23 cellular contexts compared by ENCODE assay signal in the genomic region with DNA sequence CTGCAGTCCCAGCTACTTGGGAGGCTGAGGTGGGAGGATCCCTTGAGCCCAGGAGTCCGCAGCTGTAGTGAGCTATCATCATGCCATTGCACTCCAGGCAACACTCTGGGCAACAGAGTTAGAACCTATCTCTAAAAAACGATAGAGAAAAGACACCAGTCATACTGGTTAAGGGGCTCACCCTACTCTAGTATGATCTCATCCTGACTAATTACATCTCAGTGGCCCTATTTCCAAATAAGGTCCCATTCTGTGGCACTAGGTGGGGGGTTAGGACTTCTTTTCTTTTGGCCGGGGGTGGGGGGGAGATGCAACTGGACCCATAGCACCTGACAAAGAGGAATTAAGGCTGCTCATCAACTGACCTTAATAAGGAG.
"Had no signal": no experiment of that assay in that cellular context is flagged by ENCODE, and none has a peak within 500 bp of the region (broad histone marks: within the 10 kb centered on the region; RNA-seq: fewer than 3 reads in every experiment).

No MANE protein-coding gene starts in this region.

- H3K36me3 Mint-ChIP-seq: activated CD4-positive, alpha-beta memory T cell treated with anti-CD3 and anti-CD28 coated beads for 36 hours; mesothelial cell of epicardium had no signal

- H3K9me3 ChIP-seq: tibial nerve, vagina had no signal

- H3K27me3 Mint-ChIP-seq: activated CD4-positive, alpha-beta memory T cell treated with anti-CD3 and anti-CD28 coated beads for 36 hours; activated naive CD8-positive, alpha-beta T cell had no signal

- DNase-seq: activated CD4-positive, alpha-beta memory T cell treated with anti-CD3 and anti-CD28 coated beads for 36 hours; activated gamma-delta T cell; activated T-cell treated with anti-CD3 and anti-CD28 coated beads, Interleukin-2, amount 50 U/mL, for 48 hours; amygdala; central memory CD4-positive, alpha-beta T cell; dorsolateral prefrontal cortex; foreskin melanocyte; glutamatergic neuron; hypothalamus; islet precursor cell; stimulated activated naive CD4-positive, alpha-beta T cell; substantia nigra had no signal

- H3K27ac ChIP-seq: dorsolateral prefrontal cortex, epithelial cell of prostate, vagina, VCaP had no signal

- FAIRE-seq: colon had no signal

- H3K27ac Mint-ChIP-seq: activated CD4-positive, alpha-beta memory T cell treated with anti-CD3 and anti-CD28 coated beads for 36 hours; activated naive CD8-positive, alpha-beta T cell; mesothelial cell of epicardium; nephron; T-helper 1 cell treated with Interleukin-12 subunit alpha and Interleukin-12 subunit beta and Interleukin-4 antibody, amounts not matched to agents 30 μg/mL and 1 μg/mL, for 36 hours had no signal

- H3K36me3 ChIP-seq: tibial nerve, vagina had no signal

- H3K4me3 Mint-ChIP-seq: activated CD4-positive, alpha-beta memory T cell treated with anti-CD3 and anti-CD28 coated beads for 36 hours; activated naive CD8-positive, alpha-beta T cell; mesothelial cell of epicardium; nephron; T-helper 1 cell treated with Interleukin-12 subunit alpha and Interleukin-12 subunit beta and Interleukin-4 antibody, amounts not matched to agents 30 μg/mL and 1 μg/mL, for 36 hours had no signal

- H3K9me3 Mint-ChIP-seq: activated CD4-positive, alpha-beta memory T cell treated with anti-CD3 and anti-CD28 coated beads for 36 hours; mesothelial cell of epicardium; T-helper 1 cell treated with Interleukin-12 subunit alpha and Interleukin-12 subunit beta and Interleukin-4 antibody, amounts not matched to agents 30 μg/mL and 1 μg/mL, for 36 hours had no signal

- ATAC-seq: left lobe of liver had no signal

- H3K4me3 ChIP-seq: dorsolateral prefrontal cortex, lung, tibial nerve, vagina had no signal

- H3K4me1 ChIP-seq: vagina had no signal

- H3K27me3 ChIP-seq: dorsolateral prefrontal cortex, tibial nerve, vagina had no signal
